In genomic region chr14:86065407-86065806, GRCh38 we compare ENCODE assay signal across 28 cellular contexts.
"Had no signal": no experiment of that assay in that cellular context is flagged by ENCODE, and none has a peak within 500 bp of the region (broad histone marks: within the 10 kb centered on the region; RNA-seq: fewer than 3 reads in every experiment).

No MANE protein-coding gene starts in this region.

- H3K4me1 ChIP-seq: stomach, suprapubic skin, testis, thyroid gland, tibial artery, tibial nerve, transverse colon, upper lobe of left lung, upper lobe of right lung, uterus, vagina had no signal

- H3K27me3 ChIP-seq: stomach, suprapubic skin, testis, thyroid gland, tibial artery, tibial nerve, transverse colon, upper lobe of left lung, upper lobe of right lung, uterus, vagina had no signal

- H3K36me3 Mint-ChIP-seq: stimulated activated effector memory CD8-positive, alpha-beta T cell treated with anti-CD3 and anti-CD28 coated beads, Interleukin-12 subunit alpha, Interleukin-12 subunit beta, amount 100 ng/mL, for 72 hours; stimulated activated memory B cell treated with anti-CD40 and anti-IgM and Interleukin-4, amounts not matched to agents 10 μg/mL and 1 μg/mL and 100 μg/mL, for 72 hours; stimulated activated naive B cell treated with anti-CD40 and anti-IgM and Interleukin-4, amounts not matched to agents 10 μg/mL and 1 μg/mL and 100 μg/mL, for 72 hours; type B pancreatic cell had no signal

- DNase-seq: stimulated activated CD4-positive, alpha-beta T cell treated with anti-CD3 and anti-CD28 coated beads, Interleukin-2, amount 100 ng/mL, for 48 hours; stimulated activated CD4-positive, alpha-beta T cell treated with anti-CD3 and anti-CD28 coated beads, Interleukin-4, amount 100 ng/mL, for 1 hour; stimulated activated CD4-positive, alpha-beta T cell treated with anti-CD3 and anti-CD28 coated beads, Interleukin-4, amount 100 ng/mL, for 24 hours; stimulated activated CD4-positive, alpha-beta T cell treated with anti-CD3 and anti-CD28 coated beads, Interleukin-4, amount 100 ng/mL, for 4 hours; stimulated activated CD8-positive, alpha-beta memory T cell treated with anti-CD3 and anti-CD28 coated beads, Interleukin-4, amount 100 ng/mL, for 48 hours; stimulated activated naive B cell treated with anti-CD40 and anti-IgM and Interleukin-4, amounts not matched to agents 10 μg/mL and 1 μg/mL and 100 μg/mL, for 72 hours; stimulated activated naive CD4-positive, alpha-beta T cell; stimulated activated naive CD4-positive, alpha-beta T cell treated with Interleukin-2 at 50 U/mL for 16 hours; stimulated activated naive CD8-positive, alpha-beta T cell treated with anti-CD3 and anti-CD28 coated beads, Interleukin-15, amount 100 ng/mL, for 72 hours; stomach; substantia nigra; testis; thyroid gland; tibial artery; transverse colon; trophoblast cell; upper lobe of left lung; upper lobe of right lung; uterus had no signal

- H3K27ac ChIP-seq: stomach, suprapubic skin, testis, thoracic aorta, thyroid gland, tibial artery, tibial nerve, transverse colon, upper lobe of left lung, upper lobe of right lung, uterus, vagina had no signal

- ATAC-seq: stimulated activated effector memory CD8-positive, alpha-beta T cell treated with anti-CD3 and anti-CD28 coated beads, Interleukin-12 subunit alpha, Interleukin-12 subunit beta, amount 100 ng/mL, for 72 hours; stimulated activated memory B cell treated with anti-CD40 and anti-IgM and Interleukin-4, amounts not matched to agents 10 μg/mL and 1 μg/mL and 100 μg/mL, for 72 hours; stimulated activated naive B cell treated with anti-CD40 and anti-IgM and Interleukin-4, amounts not matched to agents 10 μg/mL and 1 μg/mL and 100 μg/mL, for 72 hours; stimulated activated naive CD8-positive, alpha-beta T cell treated with anti-CD3 and anti-CD28 coated beads, Interleukin-15, amount 100 ng/mL, for 72 hours; upper lobe of right lung had no signal

- H3K4me1 Mint-ChIP-seq: stimulated activated effector memory CD8-positive, alpha-beta T cell treated with anti-CD3 and anti-CD28 coated beads, Interleukin-12 subunit alpha, Interleukin-12 subunit beta, amount 100 ng/mL, for 72 hours; stimulated activated memory B cell treated with anti-CD40 and anti-IgM and Interleukin-4, amounts not matched to agents 10 μg/mL and 1 μg/mL and 100 μg/mL, for 72 hours; stimulated activated naive B cell treated with anti-CD40 and anti-IgM and Interleukin-4, amounts not matched to agents 10 μg/mL and 1 μg/mL and 100 μg/mL, for 72 hours; stimulated activated naive CD8-positive, alpha-beta T cell treated with anti-CD3 and anti-CD28 coated beads, Interleukin-15, amount 100 ng/mL, for 72 hours had no signal

- H3K9me3 ChIP-seq: suprapubic skin, testis, thoracic aorta, thyroid gland, tibial nerve, transverse colon, upper lobe of left lung, upper lobe of right lung, uterus, vagina had no signal

- H3K9me3 Mint-ChIP-seq: stimulated activated effector memory CD8-positive, alpha-beta T cell treated with anti-CD3 and anti-CD28 coated beads, Interleukin-12 subunit alpha, Interleukin-12 subunit beta, amount 100 ng/mL, for 72 hours; stimulated activated naive CD8-positive, alpha-beta T cell treated with anti-CD3 and anti-CD28 coated beads, Interleukin-15, amount 100 ng/mL, for 72 hours; stimulated activated naive CD8-positive, alpha-beta T cell treated with anti-CD3 and anti-CD28 coated beads, Interleukin-15, Interleukin-2, amounts not matched to agents 100 ng/mL and 50 ng/mL, for 24 hours; type B pancreatic cell had no signal

- H3K27me3 Mint-ChIP-seq: stimulated activated memory B cell treated with anti-CD40 and anti-IgM and Interleukin-4, amounts not matched to agents 10 μg/mL and 1 μg/mL and 100 μg/mL, for 72 hours; stimulated activated naive B cell treated with anti-CD40 and anti-IgM and Interleukin-4, amounts not matched to agents 10 μg/mL and 1 μg/mL and 100 μg/mL, for 72 hours; stimulated activated naive CD8-positive, alpha-beta T cell treated with anti-CD3 and anti-CD28 coated beads, Interleukin-15, amount 100 ng/mL, for 72 hours; stimulated activated naive CD8-positive, alpha-beta T cell treated with anti-CD3 and anti-CD28 coated beads, Interleukin-15, Interleukin-2, amounts not matched to agents 100 ng/mL and 50 ng/mL, for 24 hours; type B pancreatic cell had no signal

- H3K36me3 ChIP-seq: stomach, suprapubic skin, thoracic aorta, thyroid gland, tibial artery, tibial nerve, transverse colon, upper lobe of left lung, upper lobe of right lung, uterus, vagina had no signal

- FAIRE-seq: urothelium cell line had no signal

- H3K27ac Mint-ChIP-seq: stimulated activated effector memory CD8-positive, alpha-beta T cell treated with anti-CD3 and anti-CD28 coated beads, Interleukin-12 subunit alpha, Interleukin-12 subunit beta, amount 100 ng/mL, for 72 hours; stimulated activated memory B cell treated with anti-CD40 and anti-IgM and Interleukin-4, amounts not matched to agents 10 μg/mL and 1 μg/mL and 100 μg/mL, for 72 hours; stimulated activated naive B cell treated with anti-CD40 and anti-IgM and Interleukin-4, amounts not matched to agents 10 μg/mL and 1 μg/mL and 100 μg/mL, for 72 hours; stimulated activated naive CD8-positive, alpha-beta T cell treated with anti-CD3 and anti-CD28 coated beads, Interleukin-15, amount 100 ng/mL, for 72 hours; stimulated activated naive CD8-positive, alpha-beta T cell treated with anti-CD3 and anti-CD28 coated beads, Interleukin-15, Interleukin-2, amounts not matched to agents 100 ng/mL and 50 ng/mL, for 24 hours; type B pancreatic cell had no signal

- H3K4me3 ChIP-seq: stomach, suprapubic skin, testis, thoracic aorta, thyroid gland, tibial artery, tibial nerve, transverse colon, upper lobe of left lung, upper lobe of right lung, uterus, vagina had no signal

- H3K4me3 Mint-ChIP-seq: stimulated activated effector memory CD8-positive, alpha-beta T cell treated with anti-CD3 and anti-CD28 coated beads, Interleukin-12 subunit alpha, Interleukin-12 subunit beta, amount 100 ng/mL, for 72 hours; stimulated activated memory B cell treated with anti-CD40 and anti-IgM and Interleukin-4, amounts not matched to agents 10 μg/mL and 1 μg/mL and 100 μg/mL, for 72 hours; stimulated activated naive B cell treated with anti-CD40 and anti-IgM and Interleukin-4, amounts not matched to agents 10 μg/mL and 1 μg/mL and 100 μg/mL, for 72 hours; stimulated activated naive CD8-positive, alpha-beta T cell treated with anti-CD3 and anti-CD28 coated beads, Interleukin-15, amount 100 ng/mL, for 72 hours; stimulated activated naive CD8-positive, alpha-beta T cell treated with anti-CD3 and anti-CD28 coated beads, Interleukin-15, Interleukin-2, amounts not matched to agents 100 ng/mL and 50 ng/mL, for 24 hours; type B pancreatic cell had no signal
